In the genomic region with DNA sequence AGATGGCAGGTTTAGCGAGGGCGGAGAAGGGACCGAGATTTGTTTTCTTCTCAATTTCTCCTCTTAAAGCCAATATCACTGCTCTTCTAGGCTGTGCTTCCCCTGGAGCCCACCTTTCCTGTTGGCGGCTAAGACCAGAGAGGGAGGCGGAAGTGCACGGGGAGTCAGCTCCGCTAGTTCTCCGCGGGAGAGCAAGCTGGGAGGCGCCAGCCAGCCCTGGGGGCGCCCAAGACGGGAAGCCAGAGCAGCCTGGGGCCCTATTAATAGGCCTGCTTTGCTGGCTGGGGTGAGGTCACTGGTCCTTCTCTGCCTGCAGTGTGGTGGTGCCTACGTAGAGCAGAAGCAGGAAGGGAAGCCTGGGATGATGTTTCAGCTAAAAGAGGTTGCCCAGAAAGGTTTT, we compare ENCODE assay signal across 27 cellular contexts.
DNase-seq lines count a peak whose midpoint lies in the region; ATAC-seq and TF ChIP-seq lines count a peak whose summit lies in the region.
"Had no signal": no experiment of that assay in that cellular context is flagged by ENCODE, and none has a peak within 500 bp of the region (broad histone marks: within the 10 kb centered on the region; RNA-seq: fewer than 3 reads in every experiment).

No MANE protein-coding gene starts in this region.

- no peak overlapping the region for H3K27ac ChIP-seq in HUES48 (ENCODE audit: low read depth, low read length)
- no peak overlapping the region for H3K27ac ChIP-seq in endodermal cell (ENCODE audit: low read depth, low read length)
- H3K27ac ChIP-seq in mesodermal cell (ENCODE audit: low read depth, low read length, severe bottlenecking): no peak overlapping the region
- no peak overlapping the region for H3K27ac ChIP-seq in vagina
- H3K27ac ChIP-seq in osteoblast (ENCODE audit: low read depth, low read length): no peak overlapping the region
- H3K27ac ChIP-seq: C4-2B, epithelial cell of prostate, upper lobe of right lung had no signal

- no peak overlapping the region for H2AFZ ChIP-seq in osteoblast (ENCODE audit: low read length)

- no peaks in the 10 kb centered on the region for H4K20me1 ChIP-seq in osteoblast (ENCODE audit: insufficient read depth, low read length)

- H3K4me3 Mint-ChIP-seq in endodermal cell: peak overlapping the region; percentile 50
- H3K4me3 Mint-ChIP-seq: activated CD8-positive, alpha-beta memory T cell treated with anti-CD3 and anti-CD28 coated beads, Interleukin-2, amount 10 ng/mL, durations not matched to agents 7 days and 5 days; activated T-helper 1 cell treated with anti-CD3 and anti-CD28 coated beads, Interleukin-12 subunit alpha, Interleukin-12 subunit beta, Interleukin-2, Interleukin-4 antibody, amounts not matched to agents 30 ng/mL and 10 ng/mL and 1 ng/mL, durations not matched to agents 14 hours and 24 hours and 36 hours had no signal

- H3K9ac ChIP-seq in HUES48 (ENCODE audit: low read depth, low read length) (no peak overlapping the region), endodermal cell (ENCODE audit: extremely low read depth, low read length, poor library complexity, severe bottlenecking) (no peak overlapping the region)

- TF ChIP-seq CTCF in endodermal cell (conservative IDR thresholded peaks at IDR 0.05): no peak
- no peak for TF ChIP-seq CTCF in vagina (IDR thresholded peaks at IDR 0.05)
- no peak for TF ChIP-seq CTCF in osteoblast (IDR thresholded peaks at IDR 0.05; ENCODE audit: extremely low read depth, low read depth, low read length)

- no peak overlapping the region for H3K4me2 ChIP-seq in osteoblast (ENCODE audit: insufficient read depth, low read length)

- ATAC-seq in HG03097 (IDR thresholded peaks at IDR 0.05; ENCODE audit: low FRiP score, unreplicated experiment): no peak

- H3K79me2 ChIP-seq in osteoblast (ENCODE audit: insufficient read depth, low read length): no peaks in the 10 kb centered on the region

- TF ChIP-seq POLR2A in vagina (IDR thresholded peaks at IDR 0.05): no peak

- intact Hi-C loops in vagina (cut with DNase I): no loop called here

- DNase-seq in DMS153 (lab: John Stamatoyannopoulos, UW) (peak; percentile 70), endodermal cell (peak; percentile 60), NCI-H345 treated with DMSO at 0.1 percent for 48 hours (lab: John Stamatoyannopoulos, UW; ENCODE audit: unreplicated experiment) (no peak), vagina (ENCODE audit: extremely low spot score in 2 of 2) (no peak), osteoblast (ENCODE audit: insufficient read length, low spot score, missing footprints) (no peak)
- DNase-seq: ACHN; activated CD4-positive, alpha-beta T cell treated with anti-CD3 and anti-CD28 coated beads for 48 hours; activated CD8-positive, alpha-beta memory T cell treated with anti-CD3 and anti-CD28 coated beads, Interleukin-2, amount 10 ng/mL, durations not matched to agents 7 days and 5 days; activated naive CD4-positive, alpha-beta T cell treated with anti-CD3 and anti-CD28 coated beads, Interleukin-2, amount 50 U/mL, for 16 hours; central memory CD4-positive, alpha-beta T cell; dermis blood vessel endothelial cell; GDM1; KG1; kidney glomerular epithelial cell; NCI-H1436 treated with DMSO at 0.1 percent for 48 hours; right cardiac atrium; SIG-M5; stimulated activated CD4-positive, alpha-beta T cell treated with anti-CD3 and anti-CD28 coated beads, Interleukin-12 subunit alpha, Interleukin-12 subunit beta, amount 100 ng/mL, for 4 hours; T-helper 1 cell; upper lobe of right lung had no signal

- H3K4me1 ChIP-seq in HUES48 (ENCODE audit: control insufficient read depth, insufficient read depth, low read length) (peaks cover 9% of the 10 kb centered on the region), endodermal cell (ENCODE audit: control insufficient read depth, insufficient read depth, low read length) (peaks cover 4% of the 10 kb centered on the region), mesodermal cell (ENCODE audit: control insufficient read depth, insufficient read depth, low read length, poor library complexity, severe bottlenecking) (peaks cover 6% of the 10 kb centered on the region), vagina (no peaks in the 10 kb centered on the region), osteoblast (ENCODE audit: insufficient read depth, low read length) (no peaks in the 10 kb centered on the region)
- H3K4me1 ChIP-seq: upper lobe of right lung had no signal

- 18 to 40% methylated on average over 3 to 13 of the region's 13 CpGs for WGBS in endodermal cell (ENCODE audit: insufficient coverage in 1 of 2, insufficient read length in 1 of 2), 2 experiments
- WGBS in mesodermal cell (ENCODE audit: insufficient coverage in 2 of 2), 2 experiments: 7 to 13% methylated on average over 9 to 11 of the region's 13 CpGs

- H3K36me3 ChIP-seq in HUES48 (ENCODE audit: control insufficient read depth, insufficient read depth, low read length): no peaks in the 10 kb centered on the region
- H3K36me3 ChIP-seq in endodermal cell (ENCODE audit: control insufficient read depth, insufficient read depth, low read length): no peaks in the 10 kb centered on the region
- no peaks in the 10 kb centered on the region for H3K36me3 ChIP-seq in mesodermal cell (ENCODE audit: control insufficient read depth, insufficient read depth, low read length)
- H3K36me3 ChIP-seq in vagina: no peaks in the 10 kb centered on the region
- H3K36me3 ChIP-seq in osteoblast (ENCODE audit: insufficient read depth, low read length): no peaks in the 10 kb centered on the region
- H3K36me3 ChIP-seq: upper lobe of right lung had no signal

- no peaks in the 10 kb centered on the region for H3K9me3 Mint-ChIP-seq in endodermal cell
- H3K9me3 Mint-ChIP-seq: activated T-helper 1 cell treated with anti-CD3 and anti-CD28 coated beads, Interleukin-12 subunit alpha, Interleukin-12 subunit beta, Interleukin-2, Interleukin-4 antibody, amounts not matched to agents 30 ng/mL and 10 ng/mL and 1 ng/mL, durations not matched to agents 14 hours and 24 hours and 36 hours had no signal

- H3K27me3 ChIP-seq in HUES48 (ENCODE audit: control insufficient read depth, insufficient read depth, low read length) (peaks cover 45% of the 10 kb centered on the region), endodermal cell (ENCODE audit: control insufficient read depth, insufficient read depth, low read length, poor library complexity, severe bottlenecking) (peaks cover 55% of the 10 kb centered on the region), vagina (peaks cover 4% of the 10 kb centered on the region), osteoblast (ENCODE audit: insufficient read depth, low read length) (peaks cover 17% of the 10 kb centered on the region)

- H3K4me3 ChIP-seq in HUES48 (ENCODE audit: low read depth, low read length): peak overlapping the region; percentile 59
- H3K4me3 ChIP-seq in endodermal cell (ENCODE audit: low read length): peak overlapping the region; percentile 73
- peak overlapping the region; percentile 18 for H3K4me3 ChIP-seq in mesodermal cell (ENCODE audit: extremely low read depth, insufficient read depth, low read length, poor library complexity, severe bottlenecking)
- no peak overlapping the region for H3K4me3 ChIP-seq in vagina
- no peak overlapping the region for H3K4me3 ChIP-seq in osteoblast (ENCODE audit: insufficient read depth, low read length)
- H3K4me3 ChIP-seq: lung, upper lobe of right lung had no signal

- H3K27ac Mint-ChIP-seq in endodermal cell: no peak overlapping the region
- H3K27ac Mint-ChIP-seq: activated CD8-positive, alpha-beta memory T cell treated with anti-CD3 and anti-CD28 coated beads, Interleukin-2, amount 10 ng/mL, durations not matched to agents 7 days and 5 days; activated T-helper 1 cell treated with anti-CD3 and anti-CD28 coated beads, Interleukin-12 subunit alpha, Interleukin-12 subunit beta, Interleukin-2, Interleukin-4 antibody, amounts not matched to agents 30 ng/mL and 10 ng/mL and 1 ng/mL, durations not matched to agents 14 hours and 24 hours and 36 hours had no signal

- H3K9me3 ChIP-seq in HUES48 (ENCODE audit: control insufficient read depth, insufficient read depth, low read length) (no peaks in the 10 kb centered on the region), endodermal cell (ENCODE audit: control insufficient read depth, low read length) (peaks cover 5% of the 10 kb centered on the region), mesodermal cell (ENCODE audit: control insufficient read depth, low read length) (no peaks in the 10 kb centered on the region), vagina (no peaks in the 10 kb centered on the region), osteoblast (ENCODE audit: low read depth, low read length) (no peaks in the 10 kb centered on the region)
- H3K9me3 ChIP-seq: upper lobe of right lung had no signal

- peaks cover 9% of the 10 kb centered on the region for H3K4me1 Mint-ChIP-seq in endodermal cell
- H3K4me1 Mint-ChIP-seq: activated CD8-positive, alpha-beta memory T cell treated with anti-CD3 and anti-CD28 coated beads, Interleukin-2, amount 10 ng/mL, durations not matched to agents 7 days and 5 days had no signal

- H3K27me3 Mint-ChIP-seq in endodermal cell (ENCODE audit: insufficient read depth): peaks cover 80% of the 10 kb centered on the region

- H3K36me3 Mint-ChIP-seq in endodermal cell (ENCODE audit: low read depth): no peaks in the 10 kb centered on the region
- H3K36me3 Mint-ChIP-seq: activated CD8-positive, alpha-beta memory T cell treated with anti-CD3 and anti-CD28 coated beads, Interleukin-2, amount 10 ng/mL, durations not matched to agents 7 days and 5 days had no signal

Comparison
In these comparisons a context has a peak if more than half of its experiments do, and no peak if none do; other contexts are left out.
1. DNase-seq: peak in DMS153 (single experiment) and endodermal cell (single experiment); none in NCI-H345 treated with DMSO at 0.1 percent for 48 hours (single experiment), vagina (0 of 2) and osteoblast (single experiment).
2. H3K4me3 ChIP-seq: peak in HUES48 (single experiment), endodermal cell (single experiment) and mesodermal cell (single experiment); none in vagina (0 of 2) and osteoblast (single experiment).